Comparison of ENCODE assay signal across 15 cellular contexts in genomic region chr4:139297001-139297410, GRCh38. TPM values are rescaled to one million over a fixed set of nuclear protein-coding genes. Genes with fewer than 3 reads are reported as not detected.
DNase-seq lines count a peak whose midpoint lies in the region; ATAC-seq and TF ChIP-seq lines count a peak whose summit lies in the region.
"Had no signal": no experiment of that assay in that cellular context is flagged by ENCODE, and none has a peak within 500 bp of the region (broad histone marks: within the 10 kb centered on the region; RNA-seq: fewer than 3 reads in every experiment).

No MANE protein-coding gene starts in this region.

- H3K4me3 ChIP-seq in breast epithelium: no peak overlapping the region
- H3K4me3 ChIP-seq in OCI-LY1 (ENCODE audit: low read depth, low read length, poor library complexity, severe bottlenecking): no peak overlapping the region
- H3K4me3 ChIP-seq in cardiac fibroblast (replicated peaks in 1 of 2; ENCODE audit: low read depth in 2 of 2, low read length in 2 of 2): no peak overlapping the region

- intact Hi-C loops in MCF 10A (cut with micrococcal nuclease) (loop anchor here (5.0 kb wide), 1 partner anchor 265 kb away; no protein-coding TSS in a partner anchor), breast epithelium (cut with DNase I; ENCODE audit: low total_unique reads) (no loop called here)

- H3K27ac Mint-ChIP-seq in MCF 10A (ENCODE audit: low read depth, unreplicated experiment): no peak overlapping the region

- H3K27me3 Mint-ChIP-seq in MCF 10A (ENCODE audit: insufficient read depth, unreplicated experiment): no peaks in the 10 kb centered on the region
- H3K27me3 Mint-ChIP-seq: activated naive CD8-positive, alpha-beta T cell treated with anti-CD3 and anti-CD28 coated beads for 36 hours; type B pancreatic cell had no signal

- H3K36me3 ChIP-seq in breast epithelium (no peaks in the 10 kb centered on the region), OCI-LY1 (ENCODE audit: insufficient read depth, low read length) (peaks cover 22% of the 10 kb centered on the region; the same call in 1 of the 2 replicates)

- H3K9me3 ChIP-seq in breast epithelium (no peaks in the 10 kb centered on the region), OCI-LY1 (ENCODE audit: low read length) (no peaks in the 10 kb centered on the region)

- H3K4me1 Mint-ChIP-seq in MCF 10A (ENCODE audit: insufficient read depth, unreplicated experiment): peaks cover 6% of the 10 kb centered on the region

- POLR2A ChIA-PET in MCF 10A (lab: Yijun Ruan, JAX): interaction anchor here (0.7 to 4.6 kb wide), 32 partner anchors 8 to 1372 kb away, joined by 3 to 134 read pairs (median 4); partner anchors contain the start of genes ELF2 and NOCT

- DNase-seq in MCF 10A (ENCODE audit: unreplicated experiment) (peak; percentile 79), breast epithelium (ENCODE audit: low spot score in 2 of 2) (no peak), cardiac fibroblast (ENCODE audit: low read depth in 2 of 2) (peak; percentile 12 to 46), superior temporal gyrus (ENCODE audit: extremely low spot score) (peak; percentile 30), amygdala (lab: John Stamatoyannopoulos, UW) (no peak)
- DNase-seq: activated CD8-positive, alpha-beta memory T cell treated with anti-CD3 and anti-CD28 coated beads for 24 hours; activated naive CD8-positive, alpha-beta T cell treated with anti-CD3 and anti-CD28 coated beads for 36 hours; dermis blood vessel endothelial cell; NCI-H1048; stimulated activated CD4-positive, alpha-beta T cell treated with anti-CD3 and anti-CD28 coated beads, Interleukin-12 subunit alpha, Interleukin-12 subunit beta, amount 100 ng/mL, for 4 hours had no signal

- no TSS peak for BruUV-seq in MCF 10A (replicated peaks; lab: Mats Ljungman, UMichigan)

- H3K36me3 Mint-ChIP-seq in MCF 10A (ENCODE audit: insufficient read depth, unreplicated experiment): peaks cover 29% of the 10 kb centered on the region

- H3K27me3 ChIP-seq in breast epithelium: no peaks in the 10 kb centered on the region
- no peaks in the 10 kb centered on the region for H3K27me3 ChIP-seq in OCI-LY1 (ENCODE audit: insufficient read depth, low read length)

- no peak overlapping the region for H3K4me2 ChIP-seq in OCI-LY1 (ENCODE audit: low read length)

- H3K79me2 ChIP-seq in OCI-LY1 (ENCODE audit: insufficient read depth, low read length): peaks cover 11% of the 10 kb centered on the region

- no peak overlapping the region for H3K9ac ChIP-seq in OCI-LY1 (ENCODE audit: low read length)

- CTCF ChIA-PET in MCF 10A (lab: Yijun Ruan, JAX): interaction anchor here (0.6 to 6.1 kb wide), 20 partner anchors 10 to 282 kb away, joined by 3 to 57 read pairs (median 5); no protein-coding TSS in a partner anchor

- no peaks in the 10 kb centered on the region for H3K9me2 ChIP-seq in OCI-LY1 (ENCODE audit: low read depth, low read length)

- H3K9me3 Mint-ChIP-seq in MCF 10A (ENCODE audit: unreplicated experiment): no peaks in the 10 kb centered on the region
- H3K9me3 Mint-ChIP-seq: activated naive CD8-positive, alpha-beta T cell treated with anti-CD3 and anti-CD28 coated beads for 36 hours; type B pancreatic cell had no signal

- TF ChIP-seq CTCF in MCF 10A (IDR thresholded peaks at IDR 0.05; ENCODE audit: unreplicated experiment): no peak
- no peak for TF ChIP-seq CTCF in breast epithelium (IDR thresholded peaks at IDR 0.05)
- no peak for TF ChIP-seq CTCF in OCI-LY1 (IDR thresholded peaks at IDR 0.05; ENCODE audit: low read length)
- TF ChIP-seq CTCF in cardiac fibroblast (IDR thresholded peaks at IDR 0.05; ENCODE audit: low read depth, low read length): no peak

- H2AFZ ChIP-seq in OCI-LY1 (ENCODE audit: low read length): no peak overlapping the region

- H4K20me1 ChIP-seq in OCI-LY1 (ENCODE audit: insufficient read depth, low read length): no peaks in the 10 kb centered on the region

- no peak overlapping the region for H3K27ac ChIP-seq in breast epithelium
- peak overlapping the region; percentile 66 for H3K27ac ChIP-seq in OCI-LY1 (ENCODE audit: low read depth, low read length, poor library complexity, severe bottlenecking)

- no peak for TF ChIP-seq POLR2A in breast epithelium (IDR thresholded peaks at IDR 0.05)

- peak overlapping the region; percentile 31 for H3K4me3 Mint-ChIP-seq in MCF 10A (ENCODE audit: unreplicated experiment)
- H3K4me3 Mint-ChIP-seq: activated naive CD8-positive, alpha-beta T cell treated with anti-CD3 and anti-CD28 coated beads for 36 hours had no signal

- ATAC-seq in HG02642 (IDR thresholded peaks at IDR 0.05; ENCODE audit: poor library complexity, unreplicated experiment) (no peak), GM19467 (IDR thresholded peaks at IDR 0.05; ENCODE audit: unreplicated experiment) (no peak)

- 0 out of 2 replicates have a peak, but pooled peaks cover 5% of the 10 kb centered on the region for H3F3A ChIP-seq in OCI-LY1 (ENCODE audit: insufficient read depth, low read length)

- no peaks in the 10 kb centered on the region for H3K4me1 ChIP-seq in breast epithelium
- H3K4me1 ChIP-seq in OCI-LY1 (ENCODE audit: insufficient read depth, low read length, severe bottlenecking): peaks cover 49% of the 10 kb centered on the region

RNA-seq across cellular contexts. Expression of gene NAA15, which starts 4.3 kb away (rescaled TPM):
- total RNA-seq in MCF 10A (2022) (54.9 and 80.6 TPM in 2 replicates), breast epithelium (10 to 100 TPM; 28.5 to 49.9 (median 34.1) TPM)

RNA-seq across cellular contexts. Expression of gene NDUFC1, which starts 5.3 kb away (rescaled TPM):
- total RNA-seq in MCF 10A (2022) (86.1 and 102 TPM in 2 replicates), breast epithelium (10 to 100 TPM; 26.2 to 42.7 (median 35.0) TPM)

RNA-seq across cellular contexts. Expression of gene MGARP, which starts 17.0 kb away (rescaled TPM):
- not detected in 2 replicates for total RNA-seq in MCF 10A (2022)
- total RNA-seq in breast epithelium: 1 to 10 TPM in 2 of 3 donors, not detected in 1; 1.6 to 3.8 TPM
- total RNA-seq: T-helper 1 cell treated with Interleukin-12 subunit alpha and Interleukin-12 subunit beta and Interleukin-4 antibody, amounts not matched to agents 30 ng/mL and 1 ng/mL, for 36 hours had no signal

Comparison
In these comparisons a context has a peak if more than half of its experiments do, and no peak if none do; other contexts are left out.
1. DNase-seq: peak in MCF 10A (single experiment), cardiac fibroblast (2 of 2) and superior temporal gyrus (single experiment); none in breast epithelium (0 of 2) and amygdala (0 of 56).